In genomic region chr7:139675127-139676110, GRCh38 we compare ENCODE assay signal across 1 cellular context.
A peak's percentile ranks its signal among the peaks of the same experiment; 100 is the strongest.
TF ChIP-seq lines count a peak whose summit lies in the region.

No MANE protein-coding gene starts in this region.

TF ChIP-seq in HepG2, 621 proteins besides CTCF, POLR2A, EP300 and RAD21 (continued from another document and continues in another):
- TF ChIP-seq MBNL3 (CRISPR knock-in tag; conservative IDR thresholded peaks at IDR 0.05) (no peak), ZNF296 (CRISPR knock-in tag; conservative IDR thresholded peaks at IDR 0.05) (no peak), PHF5A (CRISPR knock-in tag; IDR thresholded peaks at IDR 0.05; ENCODE audit: low read depth, unreplicated experiment) (peak; percentile 59), SOX13 (IDR thresholded peaks at IDR 0.05) (peak; percentile 71), SOX13 (CRISPR knock-in tag; conservative IDR thresholded peaks at IDR 0.05 in 1 of 2, IDR thresholded peaks at IDR 0.05 in 1 of 2) (peak in 1 of 2 experiments; percentile 96; a peak in 2 of 4 replicates), THYN1 (CRISPR knock-in tag; IDR thresholded peaks at IDR 0.05; ENCODE audit: borderline replicate concordance, low read depth) (0 out of 2 replicates have a peak, but pooled peaks have one; percentile 59), AKNA (CRISPR knock-in tag; IDR thresholded peaks at IDR 0.05; ENCODE audit: borderline replicate concordance) (no peak), ELF3 (CRISPR knock-in tag; IDR thresholded peaks at IDR 0.05) (peak; percentile 89), RFXANK (CRISPR knock-in tag; IDR thresholded peaks at IDR 0.05) (peak; percentile 80; the same call in 1 of the 2 replicates), ZNF772 (CRISPR knock-in tag; IDR thresholded peaks at IDR 0.05) (peak; percentile 59; the same call in 1 of the 2 replicates), BHLHE40 (IDR thresholded peaks at IDR 0.05; ENCODE audit: low read length) (peak; percentile 38; the same call in 1 of the 2 replicates), SP4 (CRISPR knock-in tag; IDR thresholded peaks at IDR 0.05) (no peak), CBX5 (CRISPR knock-in tag; IDR thresholded peaks at IDR 0.05; ENCODE audit: borderline replicate concordance) (peak; percentile 49; the same call in 1 of the 2 replicates), ZNF326 (CRISPR knock-in tag; IDR thresholded peaks at IDR 0.05; ENCODE audit: borderline replicate concordance) (no peak), SMYD3 (CRISPR knock-in tag; IDR thresholded peaks at IDR 0.05) (no peak), ZNF580 (CRISPR knock-in tag; IDR thresholded peaks at IDR 0.05; ENCODE audit: borderline replicate concordance, low read depth) (peak; percentile 74; the same call in 1 of the 2 replicates), ZNF10 (CRISPR knock-in tag; IDR thresholded peaks at IDR 0.05; ENCODE audit: borderline replicate concordance, low read depth) (no peak), NFKBIZ (CRISPR knock-in tag; IDR thresholded peaks at IDR 0.05) (0 out of 2 replicates have a peak, but pooled peaks have one; percentile 54), ZFY (CRISPR knock-in tag; IDR thresholded peaks at IDR 0.05) (peak; percentile 64), ESRRA (CRISPR knock-in tag; IDR thresholded peaks at IDR 0.05; ENCODE audit: low read depth) (peak; percentile 93), FLYWCH1 (CRISPR knock-in tag; IDR thresholded peaks at IDR 0.05) (no peak), ZNF83 (CRISPR knock-in tag; IDR thresholded peaks at IDR 0.05; ENCODE audit: borderline replicate concordance) (no peak), PLSCR1 (CRISPR knock-in tag; IDR thresholded peaks at IDR 0.05; ENCODE audit: borderline replicate concordance) (no peak), TMF1 (CRISPR knock-in tag; IDR thresholded peaks at IDR 0.05; ENCODE audit: low read depth) (no peak), ZNF737 (CRISPR knock-in tag; IDR thresholded peaks at IDR 0.05; ENCODE audit: borderline replicate concordance) (no peak), NPAS2 (CRISPR knock-in tag; IDR thresholded peaks at IDR 0.05; ENCODE audit: borderline replicate concordance) (no peak), GPN1 (CRISPR knock-in tag; IDR thresholded peaks at IDR 0.05; ENCODE audit: borderline replicate concordance) (no peak), ZNF264 (CRISPR knock-in tag; IDR thresholded peaks at IDR 0.05) (peak; percentile 62; the same call in 1 of the 2 replicates), ZNF746 (CRISPR knock-in tag; IDR thresholded peaks at IDR 0.05) (peak; percentile 69; the same call in 1 of the 2 replicates), MYC (CRISPR knock-in tag; IDR thresholded peaks at IDR 0.05; ENCODE audit: borderline replicate concordance) (peak; percentile 37; the same call in 1 of the 2 replicates), ZFP37 (CRISPR knock-in tag; IDR thresholded peaks at IDR 0.05; ENCODE audit: borderline replicate concordance) (no peak), EEA1 (CRISPR knock-in tag; IDR thresholded peaks at IDR 0.05; ENCODE audit: borderline replicate concordance) (0 out of 2 replicates have a peak, but pooled peaks have one; percentile 15), KAT7 (CRISPR knock-in tag; IDR thresholded peaks at IDR 0.05; ENCODE audit: borderline replicate concordance) (no peak), ZNF614 (CRISPR knock-in tag; IDR thresholded peaks at IDR 0.05; ENCODE audit: borderline replicate concordance) (no peak), CENPX (CRISPR knock-in tag; IDR thresholded peaks at IDR 0.05) (no peak), ZNF383 (CRISPR knock-in tag; IDR thresholded peaks at IDR 0.05; ENCODE audit: borderline replicate concordance) (no peak), SMC3 (IDR thresholded peaks at IDR 0.05; ENCODE audit: low read length) (peak; percentile 50; the same call in 1 of the 2 replicates), MTA1 (CRISPR knock-in tag; IDR thresholded peaks at IDR 0.05; ENCODE audit: borderline replicate concordance) (no peak), AGO1 (IDR thresholded peaks at IDR 0.05; ENCODE audit: low read depth, low read length, poor library complexity, severe bottlenecking) (no peak), NCOR1 (IDR thresholded peaks at IDR 0.05; ENCODE audit: borderline replicate concordance, low read length) (peak; percentile 82), KAT8 (CRISPR knock-in tag; IDR thresholded peaks at IDR 0.05) (peak; percentile 86), ZKSCAN5 (CRISPR knock-in tag; IDR thresholded peaks at IDR 0.05) (no peak), SIX4 (CRISPR knock-in tag; IDR thresholded peaks at IDR 0.05) (no peak), ZNF432 (CRISPR knock-in tag; IDR thresholded peaks at IDR 0.05; ENCODE audit: borderline replicate concordance) (no peak), TAF15 (IDR thresholded peaks at IDR 0.05; ENCODE audit: low read depth, low read length, poor library complexity, severe bottlenecking) (no peak), FOXP4 (CRISPR knock-in tag; IDR thresholded peaks at IDR 0.05) (peak; percentile 98), HMGXB4 (CRISPR knock-in tag; IDR thresholded peaks at IDR 0.05; ENCODE audit: borderline replicate concordance in 1 of 2, low read depth in 1 of 2) (peak in 1 of 2 experiments; percentile 25; a peak in 1 of 4 replicates), STAT6 (CRISPR knock-in tag; IDR thresholded peaks at IDR 0.05; ENCODE audit: borderline replicate concordance) (peak; percentile 96), CHD2 (IDR thresholded peaks at IDR 0.05; ENCODE audit: low read depth, low read length) (no peak), ZNF20 (CRISPR knock-in tag; IDR thresholded peaks at IDR 0.05) (no peak), JUNB (CRISPR knock-in tag; IDR thresholded peaks at IDR 0.05; ENCODE audit: borderline replicate concordance) (peak; percentile 71; the same call in 1 of the 2 replicates), SALL1 (CRISPR knock-in tag; IDR thresholded peaks at IDR 0.05) (peak; percentile 98), ZSCAN21 (CRISPR knock-in tag; IDR thresholded peaks at IDR 0.05; ENCODE audit: borderline replicate concordance) (0 out of 2 replicates have a peak, but pooled peaks have one; percentile 39), GPBP1L1 (CRISPR knock-in tag; IDR thresholded peaks at IDR 0.05) (no peak), ZBTB21 (CRISPR knock-in tag; IDR thresholded peaks at IDR 0.05) (peak; percentile 62; the same call in 1 of the 2 replicates), SKI (IDR thresholded peaks at IDR 0.05; ENCODE audit: partially characterized antibody) (peak; percentile 79), PLRG1 (conservative IDR thresholded peaks at IDR 0.05) (no peak), MXI1 (IDR thresholded peaks at IDR 0.05; ENCODE audit: borderline replicate concordance, low read depth, low read length) (peak; percentile 59; the same call in 1 of the 3 replicates), BRD4 (CRISPR knock-in tag; IDR thresholded peaks at IDR 0.05) (peak; percentile 48; the same call in 1 of the 2 replicates), MTF2 (CRISPR knock-in tag; IDR thresholded peaks at IDR 0.05; ENCODE audit: borderline replicate concordance) (no peak), ZC3H13 (CRISPR knock-in tag; IDR thresholded peaks at IDR 0.05) (peak; percentile 36; the same call in 1 of the 2 replicates), ZFX (CRISPR knock-in tag; IDR thresholded peaks at IDR 0.05; ENCODE audit: low read depth) (peak; percentile 46; the same call in 1 of the 2 replicates)
